ENCODE assay signal across 12 cellular contexts in genomic region chr16:67987460-67988160, GRCh38. TPM values are rescaled to one million over a fixed set of nuclear protein-coding genes. Genes with fewer than 3 reads are reported as not detected.
DNase-seq lines count a peak whose midpoint lies in the region; ATAC-seq, FAIRE-seq and TF ChIP-seq lines count a peak whose summit lies in the region.
"Had no signal": no experiment of that assay in that cellular context is flagged by ENCODE, and none has a peak within 500 bp of the region (broad histone marks: within the 10 kb centered on the region; RNA-seq: fewer than 3 reads in every experiment).

No MANE protein-coding gene starts in this region.

- H3K27ac Mint-ChIP-seq in activated naive CD4-positive, alpha-beta T cell treated with anti-CD3 and anti-CD28 coated beads, Interleukin-2, amount 50 U/mL, for 24 hours = peak overlapping the region; percentile 88
- H3K27ac Mint-ChIP-seq: activated T-helper 2 cell treated with anti-CD3 and anti-CD28 coated beads, Interferon-gamma antibody, Interleukin-2, Interleukin-4, amounts not matched to agents 10 μg/mL and 5 μg/mL and 100 μg/mL, durations not matched to agents 14 hours and 24 hours and 36 hours had no signal

- H3K4me3 ChIP-seq in bronchial epithelial cell (ENCODE audit: low read depth, low read length) (no peak overlapping the region), liver (ENCODE audit: low read depth in 1 of 3, low read length in 3 of 3) (no peak overlapping the region)

- H3K27ac ChIP-seq in liver (ENCODE audit: low read depth in 1 of 2, low read length in 2 of 2) (peak overlapping the region; percentile 29 to 40), substantia nigra (ENCODE audit: low read depth, low read length, poor library complexity, severe bottlenecking) (peak overlapping the region; percentile 26)

- H3K27me3 ChIP-seq in bronchial epithelial cell (ENCODE audit: control insufficient read depth, insufficient read depth, low read length) (no peaks in the 10 kb centered on the region), liver (ENCODE audit: control insufficient read depth in 4 of 4, insufficient read depth in 4 of 4, low read length in 3 of 4) (no peaks in the 10 kb centered on the region)

- no peak for TF ChIP-seq CTCF in bronchial epithelial cell (IDR thresholded peaks at IDR 0.05; ENCODE audit: insufficient read depth, low read length, severe bottlenecking)
- TF ChIP-seq CTCF in liver (IDR thresholded peaks at IDR 0.05; ENCODE audit: low read depth, low read length, missing input control) = no peak

- FAIRE-seq in bronchial epithelial cell (lab: Jason Lieb, UNC) = no peak
- FAIRE-seq: HTR-8/SVneo had no signal

- no peak overlapping the region for H3K4me3 Mint-ChIP-seq in activated naive CD4-positive, alpha-beta T cell treated with anti-CD3 and anti-CD28 coated beads, Interleukin-2, amount 50 U/mL, for 24 hours

- H3K4me1 ChIP-seq in liver (ENCODE audit: control insufficient read depth in 4 of 4, insufficient read depth in 4 of 4, low read length in 3 of 4) = no peaks in the 10 kb centered on the region

- H3K36me3 ChIP-seq in bronchial epithelial cell (ENCODE audit: control insufficient read depth, insufficient read depth, low read length) (no peaks in the 10 kb centered on the region), liver (ENCODE audit: control insufficient read depth in 4 of 4, insufficient read depth in 3 of 4, low read depth in 1 of 4, low read length in 3 of 4) (no peaks in the 10 kb centered on the region)

- H3K9me3 ChIP-seq in liver (ENCODE audit: control insufficient read depth in 4 of 4, low read length in 3 of 4) = no peaks in the 10 kb centered on the region

- no peak for TF ChIP-seq RAD21 in liver (IDR thresholded peaks at IDR 0.05)

- no peaks in the 10 kb centered on the region for H3K9me3 Mint-ChIP-seq in activated naive CD4-positive, alpha-beta T cell treated with anti-CD3 and anti-CD28 coated beads, Interleukin-2, amount 50 U/mL, for 24 hours
- H3K9me3 Mint-ChIP-seq: activated T-helper 2 cell treated with anti-CD3 and anti-CD28 coated beads, Interferon-gamma antibody, Interleukin-2, Interleukin-4, amounts not matched to agents 10 μg/mL and 5 μg/mL and 100 μg/mL, durations not matched to agents 14 hours and 24 hours and 36 hours had no signal

- 76% methylated on average over 11 of the region's 11 CpGs for WGBS in liver

- H3K36me3 Mint-ChIP-seq in activated naive CD4-positive, alpha-beta T cell treated with anti-CD3 and anti-CD28 coated beads, Interleukin-2, amount 50 U/mL, for 24 hours = no peaks in the 10 kb centered on the region

- H3K9ac ChIP-seq in liver (ENCODE audit: low read depth in 1 of 2, low read length in 2 of 2) = no peak overlapping the region

- H3K27me3 Mint-ChIP-seq in activated naive CD4-positive, alpha-beta T cell treated with anti-CD3 and anti-CD28 coated beads, Interleukin-2, amount 50 U/mL, for 24 hours = no peaks in the 10 kb centered on the region

- no peak for ATAC-seq in GM21737 (IDR thresholded peaks at IDR 0.05; ENCODE audit: unreplicated experiment)

- H3K4me1 Mint-ChIP-seq in activated naive CD4-positive, alpha-beta T cell treated with anti-CD3 and anti-CD28 coated beads, Interleukin-2, amount 50 U/mL, for 24 hours = peaks cover 31% of the 10 kb centered on the region

- no peak for DNase-seq in activated naive CD4-positive, alpha-beta T cell (lab: John Stamatoyannopoulos, UW)
- peak; percentile 40 for DNase-seq in bronchial epithelial cell (ENCODE audit: low read depth)
- DNase-seq in substantia nigra (lab: John Stamatoyannopoulos, UW) = peak in 27 of 49 donors; percentile 15 to 76 (median 44)
- DNase-seq in NCI-H774 (lab: John Stamatoyannopoulos, UW) = no peak
- no peak for DNase-seq in MV-4-11 (lab: John Stamatoyannopoulos, UW)
- DNase-seq: NCI-H2029 had no signal

TF ChIP-seq in liver, 16 proteins besides CTCF, POLR2A, EP300 and RAD21:
- TF ChIP-seq SP1 (IDR thresholded peaks at IDR 0.05) = no peak
- TF ChIP-seq REST (IDR thresholded peaks at IDR 0.05) = peak; percentile 67
- no peak for TF ChIP-seq ATF3 (IDR thresholded peaks at IDR 0.05)

RNA-seq across cellular contexts. Expression of gene DPEP3, which starts 7.3 kb away (rescaled TPM):
- not detected in 2 replicates for total RNA-seq in bronchial epithelial cell
- total RNA-seq in liver = under 1 TPM; 0.08 to 0.37 TPM
- polyA plus RNA-seq in liver = under 1 TPM in 1 of 2 donors, not detected in 1; 0.22 TPM
- total RNA-seq: activated T-helper 2 cell treated with anti-CD3 and anti-CD28 coated beads, Interferon-gamma antibody, Interleukin-2, Interleukin-4, amounts not matched to agents 10 μg/mL and 5 μg/mL and 100 μg/mL, durations not matched to agents 14 hours and 24 hours and 36 hours; dermis microvascular lymphatic vessel endothelial cell had no signal

RNA-seq across cellular contexts. Expression of gene DPEP2, which starts 11.7 kb away (rescaled TPM):
- total RNA-seq in bronchial epithelial cell (not detected in 2 replicates), liver (1 to 10 TPM; 1.9 to 2.4 TPM)
- 1 to 10 TPM; 1.4 to 1.9 TPM for polyA plus RNA-seq in liver

RNA-seq across cellular contexts. Expression of gene SLC12A4, which starts 19.2 kb away (rescaled TPM):
- 20.5 and 35.2 TPM in 2 replicates for total RNA-seq in bronchial epithelial cell
- 10 to 100 TPM; 20.0 to 37.3 TPM for total RNA-seq in liver
- 10 to 100 TPM in 1 of 2 donors, 1 to 10 TPM in 1; 8.0 to 14.1 TPM for polyA plus RNA-seq in liver

RNA-seq across cellular contexts. Expression of gene DPEP2NB, which starts 28.1 kb away (rescaled TPM):
- total RNA-seq in bronchial epithelial cell (not detected in 2 replicates), liver (not detected)
- polyA plus RNA-seq in liver = not detected
- total RNA-seq: activated T-helper 2 cell treated with anti-CD3 and anti-CD28 coated beads, Interferon-gamma antibody, Interleukin-2, Interleukin-4, amounts not matched to agents 10 μg/mL and 5 μg/mL and 100 μg/mL, durations not matched to agents 14 hours and 24 hours and 36 hours; dermis microvascular lymphatic vessel endothelial cell had no signal

RNA-seq across cellular contexts. Expression of gene DDX28, which starts 35.4 kb away (rescaled TPM):
- 10.9 and 16.3 TPM in 2 replicates for total RNA-seq in bronchial epithelial cell
- 1 to 10 TPM; 7.6 to 8.4 TPM for total RNA-seq in liver
- polyA plus RNA-seq in liver = 10 to 100 TPM in 1 of 2 donors, 1 to 10 TPM in 1; 8.4 to 11.6 TPM

Comparison
In these comparisons a context has a peak if more than half of its experiments do, and no peak if none do; other contexts are left out.
1. DNase-seq: peak in bronchial epithelial cell (single experiment) and substantia nigra (27 of 49); none in activated naive CD4-positive, alpha-beta T cell (0 of 4), NCI-H774 (single experiment) and MV-4-11 (single experiment).